1 cellular context compared by ENCODE assay signal in the genomic region with DNA sequence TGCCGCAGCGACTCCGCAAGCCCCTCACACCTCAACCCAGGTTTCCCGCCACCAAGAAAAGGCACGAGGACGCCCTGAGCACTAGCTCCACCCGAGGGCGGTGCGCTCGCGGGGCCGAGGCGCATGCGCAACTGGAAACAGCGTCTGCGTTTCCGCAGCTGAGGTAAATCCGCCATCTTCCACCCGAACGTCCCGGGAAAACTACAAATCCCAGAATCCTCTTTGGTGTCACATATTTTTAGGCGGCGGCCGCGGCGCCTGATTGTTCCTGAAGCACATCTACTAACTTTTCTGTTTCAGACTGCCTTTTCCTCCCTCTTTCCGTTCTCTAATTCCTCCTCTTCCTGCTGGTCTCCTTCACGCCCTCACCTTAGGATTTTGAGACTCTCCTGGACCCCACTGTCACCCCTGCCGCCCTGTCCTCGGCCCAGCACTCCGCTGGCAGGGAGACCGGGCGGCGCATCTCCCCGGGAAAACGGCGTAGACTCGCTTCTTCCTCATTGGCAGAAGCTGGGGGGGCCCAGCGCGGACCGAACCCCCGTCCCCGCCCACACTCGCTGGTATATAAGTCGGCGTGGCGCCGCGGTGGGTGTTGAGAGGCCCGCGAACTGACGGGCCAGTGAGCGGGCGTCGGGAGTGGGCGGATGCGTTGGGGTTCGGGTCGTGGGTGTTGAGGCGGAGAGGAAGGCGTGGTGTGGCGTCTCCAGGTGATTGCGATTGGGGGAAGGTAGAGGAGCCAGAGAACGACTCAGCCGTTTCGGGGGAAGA.
TF ChIP-seq lines count a peak whose summit lies in the region.

TSS of gene ZCWPW1 (minus strand) at position 505 of the 768 bp plus-strand sequence. CDS start 8,054 bp downstream, outside the sequence.

TF ChIP-seq in K562, 482 proteins besides CTCF, POLR2A, EP300 and RAD21 (continued from another document and continues in another):
- TF ChIP-seq, protein P1, sequence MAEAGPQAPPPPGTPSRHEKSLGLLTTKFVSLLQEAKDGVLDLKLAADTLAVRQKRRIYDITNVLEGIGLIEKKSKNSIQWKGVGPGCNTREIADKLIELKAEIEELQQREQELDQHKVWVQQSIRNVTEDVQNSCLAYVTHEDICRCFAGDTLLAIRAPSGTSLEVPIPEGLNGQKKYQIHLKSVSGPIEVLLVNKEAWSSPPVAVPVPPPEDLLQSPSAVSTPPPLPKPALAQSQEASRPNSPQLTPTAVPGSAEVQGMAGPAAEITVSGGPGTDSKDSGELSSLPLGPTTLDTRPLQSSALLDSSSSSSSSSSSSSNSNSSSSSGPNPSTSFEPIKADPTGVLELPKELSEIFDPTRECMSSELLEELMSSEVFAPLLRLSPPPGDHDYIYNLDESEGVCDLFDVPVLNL (CRISPR knock-in tag; IDR thresholded peaks at IDR 0.05; ENCODE audit: low read depth), result peak; percentile 92
- TF ChIP-seq GABPA (tag; conservative IDR thresholded peaks at IDR 0.05; ENCODE audit: low read depth) (no peak), RFX5 (IDR thresholded peaks at IDR 0.05; ENCODE audit: low read depth, low read length) (no peak), ZFP1 (CRISPR knock-in tag; IDR thresholded peaks at IDR 0.05) (0 out of 2 replicates have a peak, but pooled peaks have one; percentile 54), CBFA2T2 (conservative IDR thresholded peaks at IDR 0.05) (0 out of 2 replicates have a peak, but pooled peaks have one; percentile 5), CEBPG (CRISPR knock-in tag; IDR thresholded peaks at IDR 0.05) (peak; percentile 41; the same call in 1 of the 2 replicates), CEBPG (tag; conservative IDR thresholded peaks at IDR 0.05 in 1 of 2, IDR thresholded peaks at IDR 0.05 in 1 of 2) (no peak), ZNF398 (CRISPR knock-in tag; IDR thresholded peaks at IDR 0.05) (no peak), DIDO1 (tag; IDR thresholded peaks at IDR 0.05; ENCODE audit: low read depth) (peak; percentile 59; the same call in 1 of the 2 replicates), ZNF23 (CRISPR knock-in tag; IDR thresholded peaks at IDR 0.05) (0 out of 2 replicates have a peak, but pooled peaks have one; percentile 28), PCBP2 (IDR thresholded peaks at IDR 0.05; ENCODE audit: low read depth, low read length, poor library complexity, severe bottlenecking) (peak; percentile 77), CTCFL (IDR thresholded peaks at IDR 0.05; ENCODE audit: borderline replicate concordance, insufficient read depth, low read depth, low read length, poor library complexity, severe bottlenecking) (peak; percentile 42), PCBP1 (IDR thresholded peaks at IDR 0.05; ENCODE audit: low read depth, low read length, poor library complexity, severe bottlenecking) (peak; percentile 98), DMBX1 (CRISPR knock-in tag; IDR thresholded peaks at IDR 0.05; ENCODE audit: borderline replicate concordance) (peak; percentile 76), ELF4 (CRISPR knock-in tag; IDR thresholded peaks at IDR 0.05) (peak; percentile 96), GATAD2B (IDR thresholded peaks at IDR 0.05; ENCODE audit: borderline replicate concordance) (peak; percentile 87; the same call in 1 of the 2 replicates), U2AF2 (optimal IDR thresholded peaks at IDR 0.05; ENCODE audit: low read depth, low read length) (no peak), ZNF507 (tag; conservative IDR thresholded peaks at IDR 0.05) (no peak), ZNF143 (CRISPR knock-in tag; IDR thresholded peaks at IDR 0.05) (peak; percentile 92), PBX2 (CRISPR knock-in tag; IDR thresholded peaks at IDR 0.05; ENCODE audit: low read depth) (no peak), PBX2 (tag; conservative IDR thresholded peaks at IDR 0.05; ENCODE audit: low read depth) (no peak; the same call in 1 of the 2 replicates), ZNF274 (IDR thresholded peaks at IDR 0.05; ENCODE audit: borderline replicate concordance, low read depth, low read length) (no peak), NELFE (IDR thresholded peaks at IDR 0.05; ENCODE audit: insufficient read depth, insufficient read length) (no peak), RFX7 (CRISPR knock-in tag; IDR thresholded peaks at IDR 0.05) (peak; percentile 40; the same call in 1 of the 2 replicates), U2AF1 (optimal IDR thresholded peaks at IDR 0.05; ENCODE audit: low read depth, low read length) (peak; percentile 82), CBX8 (IDR thresholded peaks at IDR 0.05; ENCODE audit: borderline replicate concordance, extremely low read depth, low read depth, low read length, poor library complexity, severe bottlenecking) (no peak), ETV1 (tag; conservative IDR thresholded peaks at IDR 0.05; ENCODE audit: low read depth) (0 out of 2 replicates have a peak, but pooled peaks have one; percentile 37), JUN (IDR thresholded peaks at IDR 0.05; ENCODE audit: borderline replicate concordance, low read depth, low read length) (peak; percentile 90; the same call in 1 of the 2 replicates), JUN (CRISPR knock-in tag; IDR thresholded peaks at IDR 0.05; ENCODE audit: borderline replicate concordance) (peak; percentile 96), KLF16 (IDR thresholded peaks at IDR 0.05) (0 out of 2 replicates have a peak, but pooled peaks have one; percentile 3), NR2F6 (CRISPR knock-in tag; IDR thresholded peaks at IDR 0.05) (peak; percentile 68; the same call in 1 of the 2 replicates), ZNF778 (CRISPR knock-in tag; IDR thresholded peaks at IDR 0.05) (no peak), ZNF780A (CRISPR knock-in tag; IDR thresholded peaks at IDR 0.05) (peak; percentile 87), CREB3L1 (IDR thresholded peaks at IDR 0.05; ENCODE audit: borderline replicate concordance, low read depth) (peak; percentile 91), SREBF2 (CRISPR knock-in tag; IDR thresholded peaks at IDR 0.05) (peak; percentile 99), NCOR1 (IDR thresholded peaks at IDR 0.05) (peak; percentile 85), KLF13 (tag; IDR thresholded peaks at IDR 0.05; ENCODE audit: borderline replicate concordance, low read depth) (peak; percentile 92), ZNF668 (CRISPR knock-in tag; IDR thresholded peaks at IDR 0.05) (no peak), ZNF408 (CRISPR knock-in tag; IDR thresholded peaks at IDR 0.05; ENCODE audit: low read depth) (no peak), KAT8 (IDR thresholded peaks at IDR 0.05; ENCODE audit: low read depth) (no peak), SMC3 (conservative IDR thresholded peaks at IDR 0.05; ENCODE audit: insufficient read depth, low read depth, low read length) (0 out of 2 replicates have a peak, but pooled peaks have one; percentile 11), RBM39 (optimal IDR thresholded peaks at IDR 0.05; ENCODE audit: low read depth, low read length) (no peak), ZNF354B (CRISPR knock-in tag; IDR thresholded peaks at IDR 0.05) (no peak), ZNF830 (CRISPR knock-in tag; IDR thresholded peaks at IDR 0.05) (peak; percentile 97), SIX5 (IDR thresholded peaks at IDR 0.05; ENCODE audit: borderline replicate concordance in 1 of 2, insufficient read depth in 1 of 2, low read depth in 1 of 2, low read length in 2 of 2) (peak; percentile 67 to 80), NR4A1 (CRISPR knock-in tag; IDR thresholded peaks at IDR 0.05) (no peak), NR4A1 (tag; IDR thresholded peaks at IDR 0.05) (no peak; the same call in 1 of the 2 replicates), POLR2AphosphoS2 (IDR thresholded peaks at IDR 0.05; ENCODE audit: low read length) (no peak), BMI1 (IDR thresholded peaks at IDR 0.05; ENCODE audit: low read length) (no peak), ZSCAN29 (IDR thresholded peaks at IDR 0.05) (peak; percentile 92), ASH1L (IDR thresholded peaks at IDR 0.05; ENCODE audit: borderline replicate concordance, low read depth, partially characterized antibody) (peak; percentile 19), HNRNPL (IDR thresholded peaks at IDR 0.05; ENCODE audit: low read depth, low read length) (peak; percentile 95), MCM2 (IDR thresholded peaks at IDR 0.05; ENCODE audit: low read depth) (no peak), STAT5A (IDR thresholded peaks at IDR 0.05; ENCODE audit: borderline replicate concordance, low read length) (no peak; the same call in 1 of the 2 replicates), PTBP1 (IDR thresholded peaks at IDR 0.05; ENCODE audit: low read depth, low read length) (peak; percentile 87; the same call in 1 of the 2 replicates)
- TF ChIP-seq, protein P2, sequence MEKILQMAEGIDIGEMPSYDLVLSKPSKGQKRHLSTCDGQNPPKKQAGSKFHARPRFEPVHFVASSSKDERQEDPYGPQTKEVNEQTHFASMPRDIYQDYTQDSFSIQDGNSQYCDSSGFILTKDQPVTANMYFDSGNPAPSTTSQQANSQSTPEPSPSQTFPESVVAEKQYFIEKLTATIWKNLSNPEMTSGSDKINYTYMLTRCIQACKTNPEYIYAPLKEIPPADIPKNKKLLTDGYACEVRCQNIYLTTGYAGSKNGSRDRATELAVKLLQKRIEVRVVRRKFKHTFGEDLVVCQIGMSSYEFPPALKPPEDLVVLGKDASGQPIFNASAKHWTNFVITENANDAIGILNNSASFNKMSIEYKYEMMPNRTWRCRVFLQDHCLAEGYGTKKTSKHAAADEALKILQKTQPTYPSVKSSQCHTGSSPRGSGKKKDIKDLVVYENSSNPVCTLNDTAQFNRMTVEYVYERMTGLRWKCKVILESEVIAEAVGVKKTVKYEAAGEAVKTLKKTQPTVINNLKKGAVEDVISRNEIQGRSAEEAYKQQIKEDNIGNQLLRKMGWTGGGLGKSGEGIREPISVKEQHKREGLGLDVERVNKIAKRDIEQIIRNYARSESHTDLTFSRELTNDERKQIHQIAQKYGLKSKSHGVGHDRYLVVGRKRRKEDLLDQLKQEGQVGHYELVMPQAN (IDR thresholded peaks at IDR 0.05; ENCODE audit: borderline replicate concordance), result peak; percentile 93
- TF ChIP-seq, protein P3, sequence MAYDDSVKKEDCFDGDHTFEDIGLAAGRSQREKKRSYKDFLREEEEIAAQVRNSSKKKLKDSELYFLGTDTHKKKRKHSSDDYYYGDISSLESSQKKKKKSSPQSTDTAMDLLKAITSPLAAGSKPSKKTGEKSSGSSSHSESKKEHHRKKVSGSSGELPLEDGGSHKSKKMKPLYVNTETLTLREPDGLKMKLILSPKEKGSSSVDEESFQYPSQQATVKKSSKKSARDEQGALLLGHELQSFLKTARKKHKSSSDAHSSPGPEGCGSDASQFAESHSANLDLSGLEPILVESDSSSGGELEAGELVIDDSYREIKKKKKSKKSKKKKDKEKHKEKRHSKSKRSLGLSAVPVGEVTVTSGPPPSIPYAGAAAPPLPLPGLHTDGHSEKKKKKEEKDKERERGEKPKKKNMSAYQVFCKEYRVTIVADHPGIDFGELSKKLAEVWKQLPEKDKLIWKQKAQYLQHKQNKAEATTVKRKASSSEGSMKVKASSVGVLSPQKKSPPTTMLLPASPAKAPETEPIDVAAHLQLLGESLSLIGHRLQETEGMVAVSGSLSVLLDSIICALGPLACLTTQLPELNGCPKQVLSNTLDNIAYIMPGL (CRISPR knock-in tag; IDR thresholded peaks at IDR 0.05), result peak; percentile 94; the same call in 1 of the 2 replicates
